Comparison of ENCODE assay signal across 13 cellular contexts in genomic region chr16:3190949-3191353, GRCh38. TPM values are rescaled to one million over a fixed set of nuclear protein-coding genes. Genes with fewer than 3 reads are reported as not detected.
DNase-seq lines count a peak whose midpoint lies in the region; ATAC-seq, FAIRE-seq and TF ChIP-seq lines count a peak whose summit lies in the region.
"Had no signal": no experiment of that assay in that cellular context is flagged by ENCODE, and none has a peak within 500 bp of the region (broad histone marks: within the 10 kb centered on the region; RNA-seq: fewer than 3 reads in every experiment).

No MANE protein-coding gene starts in this region.

- H3K27ac ChIP-seq in neural cell (ENCODE audit: low read length) (no peak overlapping the region), gastroesophageal sphincter (no peak overlapping the region)
- H3K27ac ChIP-seq: spleen had no signal

- H3K4me3 ChIP-seq in bronchial epithelial cell (ENCODE audit: low read depth, low read length): peak overlapping the region; percentile 28
- peak overlapping the region; percentile 53 for H3K4me3 ChIP-seq in neural cell (ENCODE audit: low read length)
- H3K4me3 ChIP-seq in gastroesophageal sphincter: no peak overlapping the region

- no peaks in the 10 kb centered on the region for H3K36me3 ChIP-seq in bronchial epithelial cell (ENCODE audit: control insufficient read depth, insufficient read depth, low read length)
- H3K36me3 ChIP-seq in neural cell (ENCODE audit: insufficient read depth, low read length): no peaks in the 10 kb centered on the region
- H3K36me3 ChIP-seq in gastroesophageal sphincter: no peaks in the 10 kb centered on the region
- H3K36me3 ChIP-seq: spleen had no signal

- H3K9me3 ChIP-seq in neural cell (ENCODE audit: low read length) (no peaks in the 10 kb centered on the region), gastroesophageal sphincter (peaks cover 0 to 6% (median 0%) of the 10 kb centered on the region in 3 donors)

- peak; percentile 82 for DNase-seq in DMS 273 treated with DMSO at 0.1 percent for 48 hours (lab: John Stamatoyannopoulos, UW)
- DNase-seq in DMS 273 (lab: John Stamatoyannopoulos, UW; ENCODE audit: unreplicated experiment): no peak
- peak; percentile 39 for DNase-seq in NCI-H146 treated with DMSO at 0.1 percent for 48 hours (lab: John Stamatoyannopoulos, UW; ENCODE audit: unreplicated experiment)
- DNase-seq in bronchial epithelial cell (ENCODE audit: low read depth): no peak
- DNase-seq in hepatic stellate cell (ENCODE audit: low spot score): no peak
- DNase-seq: hippocampal formation, NCI-H2227 treated with DMSO at 0.1 percent for 48 hours, spleen had no signal

- ATAC-seq in HG02588 (IDR thresholded peaks at IDR 0.05; ENCODE audit: unreplicated experiment) (no peak), gastroesophageal sphincter (no peak)

- H3K27me3 ChIP-seq in bronchial epithelial cell (ENCODE audit: control insufficient read depth, insufficient read depth, low read length): no peaks in the 10 kb centered on the region
- peaks cover 85% of the 10 kb centered on the region for H3K27me3 ChIP-seq in neural cell (ENCODE audit: insufficient read depth, low read depth, low read length)
- peaks cover 100% of the 10 kb centered on the region for H3K27me3 ChIP-seq in gastroesophageal sphincter

- H3K9me2 ChIP-seq in neural cell (ENCODE audit: insufficient read depth, low read length): no peaks in the 10 kb centered on the region

- H3K9ac ChIP-seq in neural cell (ENCODE audit: low read length): no peak overlapping the region

- H3F3A ChIP-seq in neural cell (ENCODE audit: insufficient read depth, low read length, poor library complexity, severe bottlenecking): no peaks in the 10 kb centered on the region

- no peak overlapping the region for H3K4me2 ChIP-seq in neural cell (ENCODE audit: low read length)

- WGBS in gastroesophageal sphincter (ENCODE audit: low coverage in 1 of 2), 2 donors: 4 to 9% methylated on average over 9 to 13 of the region's 16 CpGs

- TF ChIP-seq EP300 in neural cell (conservative IDR thresholded peaks at IDR 0.05; ENCODE audit: poor library complexity, severe bottlenecking) (no peak), gastroesophageal sphincter (IDR thresholded peaks at IDR 0.05) (no peak)

- FAIRE-seq in bronchial epithelial cell (lab: Jason Lieb, UNC): no peak
- FAIRE-seq: A204.1 had no signal

- no peaks in the 10 kb centered on the region for H3K79me2 ChIP-seq in neural cell (replicated peaks; ENCODE audit: insufficient read depth, low read length)

- no peak for TF ChIP-seq RAD21 in neural cell (conservative IDR thresholded peaks at IDR 0.05)

- no peaks in the 10 kb centered on the region for H4K20me1 ChIP-seq in neural cell (ENCODE audit: insufficient read depth)

- TF ChIP-seq POLR2A in gastroesophageal sphincter (IDR thresholded peaks at IDR 0.05): no peak

- no peak for TF ChIP-seq CTCF in bronchial epithelial cell (IDR thresholded peaks at IDR 0.05; ENCODE audit: insufficient read depth, low read length, severe bottlenecking)
- TF ChIP-seq CTCF in neural cell (IDR thresholded peaks at IDR 0.05; ENCODE audit: poor library complexity, severe bottlenecking): no peak
- no peak for TF ChIP-seq CTCF in gastroesophageal sphincter (IDR thresholded peaks at IDR 0.05)

- H3K4me1 ChIP-seq in gastroesophageal sphincter: peaks cover 0 to 34% (median 3%) of the 10 kb centered on the region in 3 donors

- no peak overlapping the region for H2AFZ ChIP-seq in neural cell (ENCODE audit: low read depth, low read length)

TF ChIP-seq in neural cell, 6 proteins besides CTCF, POLR2A, EP300 and RAD21:
- TF ChIP-seq, protein P1, sequence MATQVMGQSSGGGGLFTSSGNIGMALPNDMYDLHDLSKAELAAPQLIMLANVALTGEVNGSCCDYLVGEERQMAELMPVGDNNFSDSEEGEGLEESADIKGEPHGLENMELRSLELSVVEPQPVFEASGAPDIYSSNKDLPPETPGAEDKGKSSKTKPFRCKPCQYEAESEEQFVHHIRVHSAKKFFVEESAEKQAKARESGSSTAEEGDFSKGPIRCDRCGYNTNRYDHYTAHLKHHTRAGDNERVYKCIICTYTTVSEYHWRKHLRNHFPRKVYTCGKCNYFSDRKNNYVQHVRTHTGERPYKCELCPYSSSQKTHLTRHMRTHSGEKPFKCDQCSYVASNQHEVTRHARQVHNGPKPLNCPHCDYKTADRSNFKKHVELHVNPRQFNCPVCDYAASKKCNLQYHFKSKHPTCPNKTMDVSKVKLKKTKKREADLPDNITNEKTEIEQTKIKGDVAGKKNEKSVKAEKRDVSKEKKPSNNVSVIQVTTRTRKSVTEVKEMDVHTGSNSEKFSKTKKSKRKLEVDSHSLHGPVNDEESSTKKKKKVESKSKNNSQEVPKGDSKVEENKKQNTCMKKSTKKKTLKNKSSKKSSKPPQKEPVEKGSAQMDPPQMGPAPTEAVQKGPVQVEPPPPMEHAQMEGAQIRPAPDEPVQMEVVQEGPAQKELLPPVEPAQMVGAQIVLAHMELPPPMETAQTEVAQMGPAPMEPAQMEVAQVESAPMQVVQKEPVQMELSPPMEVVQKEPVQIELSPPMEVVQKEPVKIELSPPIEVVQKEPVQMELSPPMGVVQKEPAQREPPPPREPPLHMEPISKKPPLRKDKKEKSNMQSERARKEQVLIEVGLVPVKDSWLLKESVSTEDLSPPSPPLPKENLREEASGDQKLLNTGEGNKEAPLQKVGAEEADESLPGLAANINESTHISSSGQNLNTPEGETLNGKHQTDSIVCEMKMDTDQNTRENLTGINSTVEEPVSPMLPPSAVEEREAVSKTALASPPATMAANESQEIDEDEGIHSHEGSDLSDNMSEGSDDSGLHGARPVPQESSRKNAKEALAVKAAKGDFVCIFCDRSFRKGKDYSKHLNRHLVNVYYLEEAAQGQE (IDR thresholded peaks at IDR 0.05; ENCODE audit: borderline replicate concordance): no peak
- TF ChIP-seq SMC3 (conservative IDR thresholded peaks at IDR 0.05; ENCODE audit: poor library complexity) (no peak), EZH2 (IDR thresholded peaks at IDR 0.05; ENCODE audit: borderline replicate concordance, insufficient read depth, low read length, poor library complexity, severe bottlenecking) (no peak), TAF1 (IDR thresholded peaks at IDR 0.05; ENCODE audit: low read depth) (no peak), POLR2AphosphoS5 (IDR thresholded peaks at IDR 0.05) (no peak), MXI1 (conservative IDR thresholded peaks at IDR 0.05; ENCODE audit: poor library complexity, severe bottlenecking) (no peak)

RNA-seq across cellular contexts. Expression of gene OR1F1, which starts 2.9 kb away (rescaled TPM):
- total RNA-seq in bronchial epithelial cell (not detected in 2 replicates), gastroesophageal sphincter (not detected)
- 2.5 and 2.7 TPM in 2 replicates for polyA plus RNA-seq in neural cell
- 0.69 and 1.7 TPM in 2 replicates for polyA minus RNA-seq in neural cell
- total RNA-seq: spleen, ureter had no signal
- polyA plus RNA-seq: spleen had no signal

RNA-seq across cellular contexts. Expression of gene ZNF200, which starts 44.0 kb away (rescaled TPM):
- total RNA-seq in bronchial epithelial cell (9.5 and 9.9 TPM in 2 replicates), gastroesophageal sphincter (10 to 100 TPM in 2 of 4 donors, 1 to 10 TPM in 2; 5.2 to 11.8 (median 8.0) TPM)
- polyA plus RNA-seq in neural cell: 20.8 and 23.0 TPM in 2 replicates
- 31.0 and 33.4 TPM in 2 replicates for polyA minus RNA-seq in neural cell

RNA-seq across cellular contexts. Expression of gene ZNF213, which starts 56.1 kb away (rescaled TPM):
- 7.6 and 10.6 TPM in 2 replicates for total RNA-seq in bronchial epithelial cell
- 5.1 and 9.8 TPM in 2 replicates for polyA plus RNA-seq in neural cell
- 11.6 and 17.0 TPM in 2 replicates for polyA minus RNA-seq in neural cell
- total RNA-seq in gastroesophageal sphincter: 10 to 100 TPM in 2 of 4 donors, 1 to 10 TPM in 2; 3.6 to 22.3 (median 12.2) TPM

Comparison
In these comparisons a context has a peak if more than half of its experiments do, and no peak if none do; other contexts are left out.
1. DNase-seq: peak in DMS 273 treated with DMSO at 0.1 percent for 48 hours (single experiment) and NCI-H146 treated with DMSO at 0.1 percent for 48 hours (single experiment); none in DMS 273 (single experiment), bronchial epithelial cell (single experiment) and hepatic stellate cell (single experiment).
2. H3K4me3 ChIP-seq: peak in bronchial epithelial cell (single experiment) and neural cell (single experiment); none in gastroesophageal sphincter (0 of 2).